25 cellular contexts compared by ENCODE assay signal in genomic region chr6:134328792-134329191, GRCh38.
"Had no signal": no experiment of that assay in that cellular context is flagged by ENCODE, and none has a peak within 500 bp of the region (broad histone marks: within the 10 kb centered on the region; RNA-seq: fewer than 3 reads in every experiment).

No MANE protein-coding gene starts in this region.

- DNase-seq: natural killer cell; occipital lobe; ovary; posterior cingulate gyrus; psoas muscle; right cardiac atrium; right lobe of liver; sigmoid colon; small intestine; stimulated activated CD4-positive, alpha-beta T cell treated with anti-CD3 and anti-CD28 coated beads, Interleukin-15, amount 100 ng/mL, for 24 hours; stimulated activated CD4-positive, alpha-beta T cell treated with anti-CD3 and anti-CD28 coated beads, Interleukin-2, amount 100 ng/mL, for 24 hours; stimulated activated CD4-positive, alpha-beta T cell treated with anti-CD3 and anti-CD28 coated beads, Interleukin-2, amount 100 ng/mL, for 48 hours; stimulated activated CD4-positive, alpha-beta T cell treated with anti-CD3 and anti-CD28 coated beads, Interleukin-4, amount 100 ng/mL, for 24 hours; stimulated activated naive B cell treated with anti-CD40 and anti-IgM and Interleukin-4, amounts not matched to agents 10 μg/mL and 1 μg/mL and 100 μg/mL, for 72 hours; stimulated activated naive CD4-positive, alpha-beta T cell treated with Interleukin-2 at 50 U/mL for 16 hours; stomach; thyroid gland; trophoblast cell; upper lobe of right lung; uterus had no signal

- H3K27me3 ChIP-seq: neural progenitor cell, ovary, right lobe of liver, sigmoid colon, stomach, thyroid gland, tibial nerve, upper lobe of right lung, uterus had no signal

- H3K4me3 ChIP-seq: neural progenitor cell, ovary, psoas muscle, right lobe of liver, sigmoid colon, stomach, thoracic aorta, thyroid gland, tibial nerve, upper lobe of right lung, uterus had no signal

- H3K9ac ChIP-seq: neural progenitor cell, parathyroid adenoma had no signal

- H3K9me3 ChIP-seq: ovary, right lobe of liver, thyroid gland, upper lobe of right lung, uterus had no signal

- H3K36me3 ChIP-seq: neural progenitor cell, ovary, right lobe of liver, sigmoid colon, stomach, thoracic aorta, thyroid gland, tibial nerve, upper lobe of right lung, uterus had no signal

- FAIRE-seq: small intestine had no signal

- ATAC-seq: natural killer cell; psoas muscle; right cardiac atrium; right lobe of liver; stimulated activated effector memory CD8-positive, alpha-beta T cell treated with anti-CD3 and anti-CD28 coated beads, Interleukin-12 subunit alpha, Interleukin-12 subunit beta, amount 100 ng/mL, for 72 hours; stimulated activated naive B cell treated with anti-CD40 and anti-IgM and Interleukin-4, amounts not matched to agents 10 μg/mL and 1 μg/mL and 100 μg/mL, for 72 hours; upper lobe of right lung had no signal

- H2AFZ ChIP-seq: neural progenitor cell, parathyroid adenoma had no signal

- H3K4me1 ChIP-seq: neural progenitor cell, right lobe of liver, sigmoid colon, thyroid gland, tibial nerve, upper lobe of right lung, uterus had no signal

- H3K27ac ChIP-seq: neural progenitor cell, ovary, parathyroid adenoma, psoas muscle, right lobe of liver, sigmoid colon, thoracic aorta, thyroid gland, tibial nerve, upper lobe of right lung, uterus had no signal

- H3K4me2 ChIP-seq: neural progenitor cell had no signal
